ENCODE assay signal across 8 cellular contexts in the genomic region with DNA sequence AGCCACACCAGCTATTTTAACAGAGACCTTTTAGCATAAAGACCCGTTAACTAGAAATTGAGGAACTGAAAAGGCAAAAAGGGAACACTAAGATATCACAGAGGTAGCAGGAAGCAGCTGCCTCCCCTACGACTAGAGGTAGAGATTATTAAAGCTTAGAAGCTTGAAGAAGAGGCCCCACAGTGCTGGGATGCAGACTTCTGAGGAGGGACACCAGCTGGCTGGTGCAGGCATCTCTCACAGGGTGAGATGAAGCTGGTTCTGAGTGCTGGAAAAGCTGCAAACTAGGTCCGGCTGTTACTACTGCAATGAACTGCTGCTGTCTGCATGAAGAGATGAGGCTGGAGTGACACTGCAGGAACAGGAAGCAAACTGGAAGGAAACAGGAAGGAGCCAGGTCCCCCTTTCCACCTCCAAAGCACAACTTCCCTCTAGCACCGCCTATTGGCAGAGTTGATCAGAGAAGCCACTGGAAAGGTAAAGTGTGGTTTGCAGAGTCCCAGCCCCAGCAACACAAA.
DNase-seq lines count a peak whose midpoint lies in the region; ATAC-seq and TF ChIP-seq lines count a peak whose summit lies in the region.

No MANE protein-coding gene starts in this region.

- H3K27me3 ChIP-seq in HL-60 (ENCODE audit: insufficient read depth, poor library complexity, severe bottlenecking) = no peaks in the 10 kb centered on the region

- no peak overlapping the region; the same call in 1 of the 2 replicates for H3K4me3 ChIP-seq in HL-60 (replicated peaks; ENCODE audit: insufficient read depth, low read length)

- intact Hi-C loops in activated CD8-positive, alpha-beta T cell treated with anti-CD3 and anti-CD28 coated beads for 36 hours (cut with micrococcal nuclease) = no loop called here

- peak overlapping the region; percentile 11 for H3K27ac ChIP-seq in HL-60 (replicated peaks)

- H3K9me3 Mint-ChIP-seq in activated CD8-positive, alpha-beta T cell treated with anti-CD3 and anti-CD28 coated beads for 36 hours = no peaks in the 10 kb centered on the region
- H3K9me3 Mint-ChIP-seq in stimulated activated naive CD8-positive, alpha-beta T cell treated with anti-CD3 and anti-CD28 coated beads, Interleukin-15, amount 100 ng/mL, for 72 hours = peaks cover 4 to 5% of the 10 kb centered on the region in 2 donors

- no peaks in the 10 kb centered on the region for H3K36me3 Mint-ChIP-seq in activated CD8-positive, alpha-beta T cell treated with anti-CD3 and anti-CD28 coated beads for 36 hours (ENCODE audit: low read depth)

- CTCF ChIA-PET in activated CD8-positive, alpha-beta T cell treated with anti-CD3 and anti-CD28 coated beads for 36 hours (lab: Charles Lee) = interaction anchor here (1.0 to 1.7 kb wide), 3 partner anchors 9 to 261 kb away, joined by 4 to 7 read pairs (median 4); no protein-coding TSS in a partner anchor

- peak overlapping the region; percentile 52 for H3K4me3 Mint-ChIP-seq in activated CD8-positive, alpha-beta T cell treated with anti-CD3 and anti-CD28 coated beads for 36 hours
- H3K4me3 Mint-ChIP-seq in stimulated activated naive CD8-positive, alpha-beta T cell treated with anti-CD3 and anti-CD28 coated beads, Interleukin-15, amount 100 ng/mL, for 72 hours = peak overlapping the region; percentile 46 to 56

- H3K27ac Mint-ChIP-seq in activated CD8-positive, alpha-beta T cell treated with anti-CD3 and anti-CD28 coated beads for 36 hours = peak overlapping the region; percentile 26
- H3K27ac Mint-ChIP-seq in stimulated activated naive CD8-positive, alpha-beta T cell treated with anti-CD3 and anti-CD28 coated beads, Interleukin-15, amount 100 ng/mL, for 72 hours = peak overlapping the region in 1 of 2 donors; percentile 63

- H3K27me3 Mint-ChIP-seq in activated CD8-positive, alpha-beta T cell treated with anti-CD3 and anti-CD28 coated beads for 36 hours = no peaks in the 10 kb centered on the region
- no peaks in the 10 kb centered on the region for H3K27me3 Mint-ChIP-seq in stimulated activated naive CD8-positive, alpha-beta T cell treated with anti-CD3 and anti-CD28 coated beads, Interleukin-15, amount 100 ng/mL, for 72 hours

- peak; percentile 94 for ATAC-seq in GM21619 (IDR thresholded peaks at IDR 0.05; ENCODE audit: unreplicated experiment)
- ATAC-seq in activated CD8-positive, alpha-beta T cell treated with anti-CD3 and anti-CD28 coated beads for 36 hours = peak; percentile 61
- ATAC-seq in stimulated activated naive CD8-positive, alpha-beta T cell treated with anti-CD3 and anti-CD28 coated beads, Interleukin-15, amount 100 ng/mL, for 72 hours = peak; percentile 46

- peaks cover 6% of the 10 kb centered on the region for H3K4me1 Mint-ChIP-seq in activated CD8-positive, alpha-beta T cell treated with anti-CD3 and anti-CD28 coated beads for 36 hours (ENCODE audit: low read depth)
- H3K4me1 Mint-ChIP-seq in stimulated activated naive CD8-positive, alpha-beta T cell treated with anti-CD3 and anti-CD28 coated beads, Interleukin-15, amount 100 ng/mL, for 72 hours = peaks cover 8% of the 10 kb centered on the region

- DNase-seq in activated T-cell treated with anti-CD3 and anti-CD28 coated beads for 48 hours (ENCODE audit: low read depth) (peak; percentile 6), HL-60 (ENCODE audit: low read depth in 1 of 2, low spot score in 1 of 2) (peak; percentile 59 to 83), NCI-H510A treated with DMSO at 0.1 percent for 48 hours (lab: John Stamatoyannopoulos, UW) (no peak)
- DNase-seq in activated T-cell treated with anti-CD3 and anti-CD28 coated beads, Interleukin-2, amount 50 U/mL, for 1 hour = no peak
- DNase-seq in activated CD8-positive, alpha-beta T cell treated with anti-CD3 and anti-CD28 coated beads for 36 hours = peak; percentile 50
- DNase-seq in stimulated activated naive CD8-positive, alpha-beta T cell treated with anti-CD3 and anti-CD28 coated beads, Interleukin-15, amount 100 ng/mL, for 72 hours = peak; percentile 24 to 41
- DNase-seq in activated effector memory CD4-positive, alpha-beta T cell treated with Interleukin-2 at 50 U/mL for 16 hours = no peak

- peak; percentile 71 for TF ChIP-seq CTCF in HL-60 (IDR thresholded peaks at IDR 0.05; ENCODE audit: insufficient read depth, low read length)
- peak; percentile 40 for TF ChIP-seq CTCF in activated CD8-positive, alpha-beta T cell treated with anti-CD3 and anti-CD28 coated beads for 36 hours (IDR thresholded peaks at IDR 0.05)

- POLR2A ChIA-PET in activated CD8-positive, alpha-beta T cell treated with anti-CD3 and anti-CD28 coated beads for 36 hours (lab: Charles Lee) = no interaction called here

Comparison
In these comparisons a context has a peak if more than half of its experiments do, and no peak if none do; other contexts are left out.
1. DNase-seq: peak in activated T-cell treated with anti-CD3 and anti-CD28 coated beads for 48 hours (single experiment), HL-60 (2 of 2), activated CD8-positive, alpha-beta T cell treated with anti-CD3 and anti-CD28 coated beads for 36 hours (single experiment) and stimulated activated naive CD8-positive, alpha-beta T cell treated with anti-CD3 and anti-CD28 coated beads, Interleukin-15, amount 100 ng/mL, for 72 hours (2 of 2); none in activated T-cell treated with anti-CD3 and anti-CD28 coated beads, Interleukin-2, amount 50 U/mL, for 1 hour (single experiment), activated effector memory CD4-positive, alpha-beta T cell treated with Interleukin-2 at 50 U/mL for 16 hours (single experiment) and NCI-H510A treated with DMSO at 0.1 percent for 48 hours (single experiment).
2. Peak in every context shown above with its lines, with median percentiles within 50 percentile points of each other: ATAC-seq.